Comparison of ENCODE assay signal across 3 cellular contexts in genomic region chr15:42911058-42911592, GRCh38.
TF ChIP-seq lines count a peak whose summit lies in the region.

No MANE protein-coding gene starts in this region.

TF ChIP-seq in SK-N-SH, 30 proteins besides CTCF, POLR2A, EP300 and RAD21:
- TF ChIP-seq USF1 (IDR thresholded peaks at IDR 0.05; ENCODE audit: borderline replicate concordance, low read depth), result 0 out of 2 replicates have a peak, but pooled peaks have one; percentile 8
- TF ChIP-seq SIN3A (IDR thresholded peaks at IDR 0.05; ENCODE audit: borderline replicate concordance, low read depth, low read length), result no peak
- TF ChIP-seq MEF2A (IDR thresholded peaks at IDR 0.05; ENCODE audit: borderline replicate concordance, low read depth), result no peak
- no peak for TF ChIP-seq USF2 (IDR thresholded peaks at IDR 0.05; ENCODE audit: borderline replicate concordance, low read depth, low read length)

TF ChIP-seq in SK-N-SH treated with all-trans-retinoic acid at 6 μM for 48 hours, 23 proteins besides CTCF, POLR2A, EP300 and RAD21:
- TF ChIP-seq OSR1 (CRISPR knock-in tag; IDR thresholded peaks at IDR 0.05), result no peak
- TF ChIP-seq ZNF70 (CRISPR knock-in tag; IDR thresholded peaks at IDR 0.05), result no peak
- no peak for TF ChIP-seq PATZ1 (CRISPR knock-in tag; IDR thresholded peaks at IDR 0.05; ENCODE audit: borderline replicate concordance)
- no peak for TF ChIP-seq ZNF8 (CRISPR knock-in tag; IDR thresholded peaks at IDR 0.05)
- TF ChIP-seq ISL1 (CRISPR knock-in tag; IDR thresholded peaks at IDR 0.05), result no peak
- no peak for TF ChIP-seq RARB (CRISPR knock-in tag; IDR thresholded peaks at IDR 0.05)
- TF ChIP-seq ESRRG (CRISPR knock-in tag; IDR thresholded peaks at IDR 0.05), result no peak
- TF ChIP-seq ZFP30 (CRISPR knock-in tag; IDR thresholded peaks at IDR 0.05), result no peak
- TF ChIP-seq POU6F1 (CRISPR knock-in tag; IDR thresholded peaks at IDR 0.05; ENCODE audit: borderline replicate concordance, low read depth), result no peak
- no peak for TF ChIP-seq ZFP3 (CRISPR knock-in tag; IDR thresholded peaks at IDR 0.05)
- no peak for TF ChIP-seq ZNF565 (CRISPR knock-in tag; conservative IDR thresholded peaks at IDR 0.05; ENCODE audit: low read depth)
- TF ChIP-seq ZC3H10 (CRISPR knock-in tag; IDR thresholded peaks at IDR 0.05), result no peak

TF ChIP-seq in K562, 482 proteins besides CTCF, POLR2A, EP300 and RAD21:
- TF ChIP-seq NCOA2 (IDR thresholded peaks at IDR 0.05; ENCODE audit: partially characterized antibody in 2 of 2) (no peak), CEBPG (CRISPR knock-in tag; IDR thresholded peaks at IDR 0.05) (no peak), CEBPG (tag; conservative IDR thresholded peaks at IDR 0.05 in 1 of 2, IDR thresholded peaks at IDR 0.05 in 1 of 2) (no peak), GABPA (tag; conservative IDR thresholded peaks at IDR 0.05; ENCODE audit: low read depth) (no peak), ZNF224 (CRISPR knock-in tag; IDR thresholded peaks at IDR 0.05) (no peak), USF2 (CRISPR knock-in tag; IDR thresholded peaks at IDR 0.05) (peak; percentile 44), KLF13 (tag; IDR thresholded peaks at IDR 0.05; ENCODE audit: borderline replicate concordance, low read depth) (no peak), USF1 (CRISPR knock-in tag; IDR thresholded peaks at IDR 0.05) (peak; percentile 48; the same call in 1 of the 2 replicates)
TF ChIP-seq in K562: peak in this region for 2.
